Comparison of ENCODE assay signal across 8 cellular contexts in the genomic region with DNA sequence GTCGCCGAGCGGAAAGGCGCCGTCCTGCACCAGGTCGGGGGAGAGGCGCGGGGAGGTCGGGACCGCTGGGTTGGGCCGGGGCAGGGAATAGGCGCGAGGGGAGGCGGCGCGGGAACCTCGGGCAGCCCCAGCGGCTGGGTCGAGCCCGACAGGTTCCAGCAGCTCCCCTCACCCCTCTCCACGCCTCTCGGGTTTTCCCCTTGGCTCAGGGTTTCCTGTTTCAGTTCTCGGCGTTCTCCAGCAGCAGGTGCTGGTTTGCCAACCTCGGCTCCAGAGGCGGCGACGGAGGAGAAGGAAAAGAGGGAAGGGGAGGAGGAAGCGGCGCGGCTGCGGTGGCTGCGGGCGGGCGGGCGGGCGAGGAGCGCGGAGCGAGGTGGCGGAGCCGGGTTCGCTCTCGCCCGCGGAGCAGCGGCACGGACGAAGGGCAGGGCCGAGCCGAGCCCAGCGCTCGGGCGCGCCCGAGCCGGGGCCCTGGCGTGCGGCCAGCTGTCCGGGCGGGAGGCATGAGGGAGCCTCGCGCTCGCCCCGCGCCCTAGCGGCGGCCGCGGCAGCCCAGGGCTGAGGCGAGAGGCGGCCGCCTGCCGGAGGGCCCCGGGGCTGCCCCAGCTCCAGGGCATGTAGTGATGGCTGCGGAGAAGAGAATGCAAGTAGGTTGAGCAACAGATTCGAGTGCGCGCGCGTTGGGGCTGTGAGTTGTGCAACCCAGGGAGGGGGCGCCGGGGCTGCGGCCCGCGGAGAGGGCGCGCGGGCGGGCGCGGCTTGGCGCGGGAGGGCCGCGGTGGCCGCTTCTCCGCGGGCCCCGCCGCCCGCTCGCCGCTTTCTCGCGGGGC. TPM values are rescaled to one million over a fixed set of nuclear protein-coding genes. Genes with fewer than 3 reads are reported as not detected.
DNase-seq lines count a peak whose midpoint lies in the region; ATAC-seq, FAIRE-seq and TF ChIP-seq lines count a peak whose summit lies in the region.

A gene (plus strand): TSS at position 816 of the 830 bp plus-strand sequence. CDS start 20 bp downstream, outside the sequence.

- peak within 1 kb of the TSS; percentile 62 to 84 for H3K4me3 ChIP-seq in small intestine (ENCODE audit: low read depth in 1 of 2, low read length in 2 of 2)

- 0 to 1% (median 0%) methylated on average over 55 to 106 of the region's 106 CpGs for WGBS in small intestine, 3 donors

- ATAC-seq in HG02678 (IDR thresholded peaks at IDR 0.05; ENCODE audit: unreplicated experiment), result peak; percentile 64

- no peak for FAIRE-seq in small intestine (lab: Jason Lieb, UNC)

- TF ChIP-seq CTCF in GM13977 (IDR thresholded peaks at IDR 0.05; ENCODE audit: extremely low read depth, insufficient read depth, missing control alignments), result peak; percentile 55

- peak within 1 kb of the TSS; percentile 71 to 79 for H3K27ac ChIP-seq in small intestine (ENCODE audit: low read depth in 1 of 2, low read length in 1 of 2)

- H3K9me3 ChIP-seq in small intestine (ENCODE audit: control insufficient read depth, low read depth), result no peaks in the 10 kb centered on the region

- H3K36me3 ChIP-seq in small intestine (ENCODE audit: control insufficient read depth in 2 of 2, insufficient read depth in 2 of 2, low read length in 2 of 2), result no peaks in the 10 kb centered on the region

- H3K27me3 ChIP-seq in small intestine (ENCODE audit: control insufficient read depth in 2 of 2, insufficient read depth in 2 of 2, low read length in 2 of 2), result peaks cover 0 to 5% of the 10 kb centered on the region in 2 donors

- H3K4me1 ChIP-seq in small intestine (ENCODE audit: control insufficient read depth in 2 of 2, insufficient read depth in 1 of 2, low read depth in 1 of 2, low read length in 1 of 2), result no peaks in the 10 kb centered on the region

- peak; percentile 77 for DNase-seq in A172 (ENCODE audit: low spot score)
- DNase-seq in GM13977 (ENCODE audit: low spot score), result peak; percentile 79
- peak; percentile 88 for DNase-seq in NCI-H1105 treated with DMSO at 0.1 percent for 48 hours (lab: John Stamatoyannopoulos, UW)
- DNase-seq in SW 1271 (lab: John Stamatoyannopoulos, UW), result peak; percentile 94 to 97
- peak; percentile 72 for DNase-seq in cerebellar cortex (ENCODE audit: low spot score)
- DNase-seq in islet precursor cell, result peak; percentile 96
- peak; percentile 87 for DNase-seq in small intestine

- in situ Hi-C loops in GM13977 (cut with MboI; ENCODE audit: low pct_unique_long_range_greater_than_20kb, low sequenced_read_pairs, unreplicated experiment), result no loop called here

RNA-seq across cellular contexts. Expression of the gene that starts here (rescaled TPM):
- total RNA-seq in A172 (2014; rRNA removed; shearing (Covaris generic)), result 3.7 and 5.2 TPM in 2 replicates
- polyA plus RNA-seq in small intestine, result 1 to 10 TPM in 1 of 3 donors, under 1 TPM in 2; 0.27 to 1.6 (median 0.67) TPM

Comparison
In these comparisons a context has a peak if more than half of its experiments do, and no peak if none do; other contexts are left out.
1. Peak in every context shown above with its lines: DNase-seq, ATAC-seq, H3K4me3 ChIP-seq and H3K27ac ChIP-seq.